ENCODE assay signal across 29 cellular contexts in genomic region chr5:90290648-90291047, GRCh38.
"Had no signal": no experiment of that assay in that cellular context is flagged by ENCODE, and none has a peak within 500 bp of the region (broad histone marks: within the 10 kb centered on the region; RNA-seq: fewer than 3 reads in every experiment).

No MANE protein-coding gene starts in this region.

- H3K4me1 ChIP-seq: ascending aorta, breast epithelium, colonic mucosa, esophagus squamous epithelium had no signal

- H3K36me3 ChIP-seq: ascending aorta, breast epithelium, cardiac muscle cell, colonic mucosa, esophagus squamous epithelium, gastroesophageal sphincter, heart right ventricle had no signal

- ATAC-seq: activated CD4-positive, alpha-beta T cell treated with anti-CD3 and anti-CD28 coated beads for 36 hours; activated CD8-positive, alpha-beta memory T cell treated with anti-CD3 and anti-CD28 coated beads, Interleukin-2, amount 10 ng/mL, durations not matched to agents 7 days and 5 days; activated CD8-positive, alpha-beta T cell treated with anti-CD3 and anti-CD28 coated beads, Interleukin-2, amount 10 ng/mL, durations not matched to agents 7 days and 5 days; activated naive CD8-positive, alpha-beta T cell treated with anti-CD3 and anti-CD28 coated beads, Interleukin-2, amount 50 U/mL, for 24 hours; gastroesophageal sphincter; heart right ventricle; T-helper 17 cell had no signal

- H3K27ac ChIP-seq: ascending aorta, breast epithelium, cardiac muscle cell, colonic mucosa, epithelial cell of prostate, esophagus squamous epithelium, gastroesophageal sphincter, heart right ventricle had no signal

- H3K4me3 ChIP-seq: ascending aorta, breast epithelium, cardiac muscle cell, colonic mucosa, esophagus squamous epithelium, gastroesophageal sphincter, heart right ventricle had no signal

- H3K9me3 ChIP-seq: ascending aorta, breast epithelium, colonic mucosa, esophagus squamous epithelium had no signal

- DNase-seq: activated CD4-positive, alpha-beta memory T cell treated with anti-CD3 and anti-CD28 coated beads for 36 hours; activated CD4-positive, alpha-beta T cell treated with anti-CD3 and anti-CD28 coated beads for 36 hours; activated CD4-positive, alpha-beta T cell treated with anti-CD3 and anti-CD28 coated beads, Interleukin-2, amount 10 ng/mL, durations not matched to agents 24 days and 14 days; activated CD4-positive, CD25-positive, alpha-beta regulatory T cell; activated CD4-positive, CD25-positive, alpha-beta regulatory T cell treated with anti-CD3 and anti-CD28 coated beads, Interleukin-2, amount 50 U/mL, for 72 hours; activated CD8-positive, alpha-beta memory T cell treated with anti-CD3 and anti-CD28 coated beads, Interleukin-2, amount 10 ng/mL, durations not matched to agents 7 days and 5 days; activated CD8-positive, alpha-beta memory T cell treated with anti-CD3 and anti-CD28 coated beads, Interleukin-2, amount 50 U/mL, for 4 hours; activated CD8-positive, alpha-beta T cell treated with anti-CD3 and anti-CD28 coated beads, Interleukin-2, amount 10 ng/mL, durations not matched to agents 7 days and 5 days; activated effector memory CD4-positive, alpha-beta T cell treated with anti-CD3 and anti-CD28 coated beads, Interleukin-2, amount 50 U/mL, for 16 hours; activated naive CD4-positive, alpha-beta T cell treated with anti-CD3 and anti-CD28 coated beads for 36 hours; activated naive CD8-positive, alpha-beta T cell treated with anti-CD3 and anti-CD28 coated beads for 36 hours; activated naive CD8-positive, alpha-beta T cell treated with anti-CD3 and anti-CD28 coated beads, Interleukin-2, amount 50 U/mL, for 24 hours; activated T-cell treated with anti-CD3 and anti-CD28 coated beads, Interleukin-2, amount 50 U/mL, for 1 hour; activated T-cell treated with anti-CD3 and anti-CD28 coated beads, Interleukin-2, amount 50 U/mL, for 48 hours; central memory CD4-positive, alpha-beta T cell; cerebellar nuclear complex; colonic mucosa; effector CD8-positive, alpha-beta T cell; esophagus squamous epithelium; foreskin melanocyte; heart right ventricle; T-helper 17 cell; T1000 had no signal

- FAIRE-seq: endometrium had no signal

- H3K27me3 ChIP-seq: ascending aorta, breast epithelium, cardiac muscle cell, colonic mucosa, esophagus squamous epithelium, gastroesophageal sphincter, heart right ventricle had no signal
